8 cellular contexts compared by ENCODE assay signal in the genomic region with DNA sequence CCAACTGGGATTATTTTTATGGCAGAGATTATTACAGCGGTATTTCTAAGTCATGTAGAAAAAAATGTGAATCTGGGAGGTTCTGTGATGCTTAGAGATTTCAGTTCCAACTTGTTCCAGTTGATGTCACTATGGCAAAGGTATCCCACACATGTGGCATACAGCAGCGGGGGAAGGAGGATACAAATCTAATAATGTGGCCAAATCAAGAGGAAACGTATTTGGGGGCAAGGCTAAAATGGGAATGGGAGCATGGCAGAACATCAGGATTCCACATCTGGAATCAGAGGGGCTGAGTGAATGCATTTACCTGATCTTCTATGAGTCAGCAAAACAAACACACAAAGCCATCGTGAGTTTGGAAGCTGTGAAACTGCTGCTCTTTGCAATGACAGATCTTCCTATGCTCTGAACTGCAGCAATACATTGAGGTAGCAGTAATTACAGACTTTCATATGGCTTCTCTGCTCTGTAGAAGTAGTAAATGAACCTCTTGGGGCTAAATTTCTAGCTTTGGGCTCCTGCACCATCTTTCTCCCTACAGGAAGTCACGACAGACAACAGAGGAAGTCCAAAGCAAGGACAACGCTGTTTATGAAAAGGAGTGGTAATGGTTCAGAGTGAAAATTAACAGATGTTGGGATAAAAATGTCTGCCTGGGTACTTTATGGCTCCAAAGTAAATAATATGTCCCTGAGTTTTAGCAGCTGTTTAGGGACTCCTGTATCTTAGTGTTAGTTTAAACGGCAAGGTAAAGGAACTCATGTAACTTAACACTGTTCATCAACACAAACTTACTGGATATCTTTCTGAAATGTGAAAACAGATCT. TPM values are rescaled to one million over a fixed set of nuclear protein-coding genes. Genes with fewer than 3 reads are reported as not detected.
DNase-seq lines count a peak whose midpoint lies in the region; ATAC-seq and TF ChIP-seq lines count a peak whose summit lies in the region.

No MANE protein-coding gene starts in this region.

- peak overlapping the region; percentile 89 for H2AFZ ChIP-seq in neuron (ENCODE audit: low read depth, low read length)

- H3K36me3 ChIP-seq in neuron (ENCODE audit: insufficient read depth, low read length), result no peaks in the 10 kb centered on the region

- peak; percentile 51 to 69 for ATAC-seq in activated T-cell treated with anti-CD3 and anti-CD28 coated beads, Interleukin-2, amount 50 U/mL, for 4 hours

- peaks cover 6% of the 10 kb centered on the region for H3K4me1 Mint-ChIP-seq in activated T-cell treated with anti-CD3 and anti-CD28 coated beads, Interleukin-2, amount 50 U/mL, for 4 hours (ENCODE audit: low read depth)

- H3K36me3 Mint-ChIP-seq in activated T-cell treated with anti-CD3 and anti-CD28 coated beads, Interleukin-2, amount 50 U/mL, for 4 hours (ENCODE audit: insufficient read depth), result no peaks in the 10 kb centered on the region

- peak overlapping the region; percentile 67 for H3K4me3 Mint-ChIP-seq in activated T-cell treated with anti-CD3 and anti-CD28 coated beads, Interleukin-2, amount 50 U/mL, for 4 hours

- H3K9me3 ChIP-seq in neuron (ENCODE audit: low read length), result no peaks in the 10 kb centered on the region

- H3K27me3 ChIP-seq in neuron (ENCODE audit: insufficient read depth, low read length), result no peaks in the 10 kb centered on the region

- H3K27ac ChIP-seq in VCaP, result peak overlapping the region; percentile 63

- no peaks in the 10 kb centered on the region for H3K9me3 Mint-ChIP-seq in activated T-cell treated with anti-CD3 and anti-CD28 coated beads, Interleukin-2, amount 50 U/mL, for 4 hours

- peak overlapping the region; percentile 37 for H3K4me3 ChIP-seq in fibroblast of pulmonary artery (replicated peaks; ENCODE audit: low read depth, low read length)
- H3K4me3 ChIP-seq in neuron (ENCODE audit: low read length), result peak overlapping the region; percentile 40

- no peak for DNase-seq in activated T-cell treated with anti-CD3 and anti-CD28 coated beads, Interleukin-2, amount 50 U/mL, for 4 hours
- DNase-seq in activated T-cell treated with anti-CD3 and anti-CD28 coated beads for 4 hours, result no peak
- DNase-seq in HCEC 1CT, result peak; percentile 52
- DNase-seq in NCI-H146 treated with DMSO at 0.1 percent for 48 hours (lab: John Stamatoyannopoulos, UW; ENCODE audit: unreplicated experiment), result peak; percentile 16
- DNase-seq in fibroblast of pulmonary artery (ENCODE audit: low read depth), result peak; percentile 55
- no peak for DNase-seq in NCI-H2029 (lab: John Stamatoyannopoulos, UW)

- H3K4me1 ChIP-seq in neuron (ENCODE audit: insufficient read depth, low read length), result peaks cover 3% of the 10 kb centered on the region

- peaks cover 12% of the 10 kb centered on the region for H3K27me3 Mint-ChIP-seq in activated T-cell treated with anti-CD3 and anti-CD28 coated beads, Interleukin-2, amount 50 U/mL, for 4 hours (ENCODE audit: low read depth)

- TF ChIP-seq CTCF in VCaP (conservative IDR thresholded peaks at IDR 0.05), result peak; percentile 91
- peak; percentile 39 for TF ChIP-seq CTCF in fibroblast of pulmonary artery (IDR thresholded peaks at IDR 0.05; ENCODE audit: low read length, missing control alignments)

RNA-seq across cellular contexts. Expression of a gene that starts 55.6 kb away (rescaled TPM):
- 10 to 100 TPM; 24.5 to 26.8 (median 25.8) TPM for total RNA-seq in activated T-cell treated with anti-CD3 and anti-CD28 coated beads, Interleukin-2, amount 50 U/mL, for 4 hours

RNA-seq across cellular contexts. Expression of a gene that starts 55.6 kb away (rescaled TPM):
- 100 to 1,000 TPM; 174 to 180 (median 179) TPM for total RNA-seq in activated T-cell treated with anti-CD3 and anti-CD28 coated beads, Interleukin-2, amount 50 U/mL, for 4 hours

Comparison
In these comparisons a context has a peak if more than half of its experiments do, and no peak if none do; other contexts are left out.
1. DNase-seq: peak in HCEC 1CT (single experiment), NCI-H146 treated with DMSO at 0.1 percent for 48 hours (single experiment) and fibroblast of pulmonary artery (single experiment); none in activated T-cell treated with anti-CD3 and anti-CD28 coated beads, Interleukin-2, amount 50 U/mL, for 4 hours (single experiment), activated T-cell treated with anti-CD3 and anti-CD28 coated beads for 4 hours (single experiment) and NCI-H2029 (single experiment).